ENCODE assay signal across 19 cellular contexts in genomic region chr12:75194250-75194649, GRCh38. TPM values are rescaled to one million over a fixed set of nuclear protein-coding genes. Genes with fewer than 3 reads are reported as not detected.
A peak's percentile ranks its signal among the peaks of the same experiment; 100 is the strongest.
DNase-seq lines count a peak whose midpoint lies in the region; ATAC-seq and TF ChIP-seq lines count a peak whose summit lies in the region.
"Had no signal": no experiment of that assay in that cellular context is flagged by ENCODE, and none has a peak within 500 bp of the region (broad histone marks: within the 10 kb centered on the region; RNA-seq: fewer than 3 reads in every experiment).

No MANE protein-coding gene starts in this region.

- H3K4me1 Mint-ChIP-seq in MCF 10A (ENCODE audit: insufficient read depth, unreplicated experiment) = peaks cover 38% of the 10 kb centered on the region
- H3K4me1 Mint-ChIP-seq: B cell had no signal

- TF ChIP-seq CTCF in MCF 10A (IDR thresholded peaks at IDR 0.05; ENCODE audit: unreplicated experiment) = no peak
- no peak for TF ChIP-seq CTCF in breast epithelium (IDR thresholded peaks at IDR 0.05)
- no peak for TF ChIP-seq CTCF in epithelial cell of esophagus (IDR thresholded peaks at IDR 0.05; ENCODE audit: insufficient read depth, low read depth, low read length, missing control alignments)
- no peak for TF ChIP-seq CTCF in body of pancreas (IDR thresholded peaks at IDR 0.05)

- no peak overlapping the region for H3K4me3 Mint-ChIP-seq in MCF 10A (ENCODE audit: unreplicated experiment)
- H3K4me3 Mint-ChIP-seq: B cell; CD4-positive, alpha-beta T cell; CD8-positive, alpha-beta T cell had no signal

- H3K9me3 Mint-ChIP-seq in MCF 10A (ENCODE audit: unreplicated experiment) = no peaks in the 10 kb centered on the region
- H3K9me3 Mint-ChIP-seq: CD4-positive, alpha-beta T cell; CD8-positive, alpha-beta T cell had no signal

- no peaks in the 10 kb centered on the region for H3K36me3 Mint-ChIP-seq in MCF 10A (ENCODE audit: insufficient read depth, unreplicated experiment)
- H3K36me3 Mint-ChIP-seq: CD8-positive, alpha-beta T cell had no signal

- no TSS peak for BruUV-seq in MCF 10A (replicated peaks; lab: Mats Ljungman, UMichigan)

- H3K27me3 ChIP-seq in breast epithelium (no peaks in the 10 kb centered on the region), body of pancreas (no peaks in the 10 kb centered on the region)
- H3K27me3 ChIP-seq: BLaER1 treated with 17β-estradiol and CSF1 and Interleukin-3, amounts not matched to agents 10 nM and 100 nM had no signal

- no peak overlapping the region for H3K4me3 ChIP-seq in breast epithelium
- no peak overlapping the region for H3K4me3 ChIP-seq in epithelial cell of esophagus (ENCODE audit: low read length)
- no peak overlapping the region for H3K4me3 ChIP-seq in body of pancreas
- H3K4me3 ChIP-seq: A549; BLaER1 treated with 17β-estradiol and CSF1 and Interleukin-3, amounts not matched to agents 10 nM and 100 nM; GM12878 had no signal

- H3K27ac Mint-ChIP-seq in MCF 10A (ENCODE audit: low read depth, unreplicated experiment) = peak overlapping the region; percentile 42
- H3K27ac Mint-ChIP-seq: B cell; CD4-positive, alpha-beta T cell; CD8-positive, alpha-beta T cell had no signal

- no peak for DNase-seq in MCF 10A (ENCODE audit: unreplicated experiment)
- DNase-seq in breast epithelium (ENCODE audit: low spot score in 2 of 2) = no peak
- DNase-seq in epithelial cell of esophagus (ENCODE audit: low read depth) = peak; percentile 59
- DNase-seq in body of pancreas = no peak
- no peak for DNase-seq in activated effector memory CD4-positive, alpha-beta T cell treated with anti-CD3 and anti-CD28 coated beads, Interleukin-2, amount 50 U/mL, for 16 hours
- DNase-seq: AML-193; Caco-2; Calu3; CD4-positive, alpha-beta T cell; CD8-positive, alpha-beta T cell; DMS79 treated with DMSO at 0.1 percent for 48 hours; GF-D8 had no signal

- no peaks in the 10 kb centered on the region for H3K9me3 ChIP-seq in breast epithelium
- no peaks in the 10 kb centered on the region for H3K9me3 ChIP-seq in body of pancreas
- H3K9me3 ChIP-seq: A549; BLaER1 treated with 17β-estradiol and CSF1 and Interleukin-3, amounts not matched to agents 10 nM and 100 nM; Caco-2 had no signal

- TF ChIP-seq POLR2A in breast epithelium (IDR thresholded peaks at IDR 0.05) (no peak), body of pancreas (IDR thresholded peaks at IDR 0.05) (no peak)

- H3K27ac ChIP-seq in breast epithelium (no peak overlapping the region), body of pancreas (no peak overlapping the region)
- H3K27ac ChIP-seq: 22Rv1; A549; BLaER1 treated with 17β-estradiol and CSF1 and Interleukin-3, amounts not matched to agents 10 nM and 100 nM; C4-2B had no signal

- no peaks in the 10 kb centered on the region for H3K4me1 ChIP-seq in breast epithelium
- no peaks in the 10 kb centered on the region for H3K4me1 ChIP-seq in body of pancreas
- H3K4me1 ChIP-seq: A549; BLaER1 treated with 17β-estradiol and CSF1 and Interleukin-3, amounts not matched to agents 10 nM and 100 nM; Caco-2 had no signal

- no peaks in the 10 kb centered on the region for H3K36me3 ChIP-seq in breast epithelium
- H3K36me3 ChIP-seq in body of pancreas (replicated peaks in 1 of 2; ENCODE audit: insufficient read depth in 1 of 2, low read depth in 2 of 2) = no peaks in the 10 kb centered on the region
- H3K36me3 ChIP-seq: BLaER1 treated with 17β-estradiol and CSF1 and Interleukin-3, amounts not matched to agents 10 nM and 100 nM had no signal

- CTCF ChIA-PET in MCF 10A (lab: Yijun Ruan, JAX) = no interaction called here

- POLR2A ChIA-PET in MCF 10A (lab: Yijun Ruan, JAX) = interaction anchor here (0.7 kb wide), 1 partner anchor 1070 kb away, joined by 3 read pairs; no protein-coding TSS in a partner anchor

- no peak for ATAC-seq in body of pancreas
- ATAC-seq: A549; CD8-positive, alpha-beta T cell; GM12878 had no signal

- WGBS in body of pancreas, 2 donors = 51 to 55% methylated on average over 3 of the region's 3 CpGs

- intact Hi-C loops in MCF 10A (cut with micrococcal nuclease) = no loop called here
- intact Hi-C loops in breast epithelium (cut with DNase I; ENCODE audit: low total_unique reads) = no loop called here
- intact Hi-C loops in body of pancreas (cut with DNase I) = no loop called here

- no peaks in the 10 kb centered on the region for H3K27me3 Mint-ChIP-seq in MCF 10A (ENCODE audit: insufficient read depth, unreplicated experiment)
- H3K27me3 Mint-ChIP-seq: B cell had no signal

RNA-seq across cellular contexts. Expression of gene KCNC2, which starts 15.4 kb away (rescaled TPM):
- not detected in 2 replicates for total RNA-seq in MCF 10A (2022)
- total RNA-seq in breast epithelium = 1 to 10 TPM in 1 of 3 donors, under 1 TPM in 1, not detected in 1; 0.29 to 1.3 TPM
- total RNA-seq in body of pancreas = under 1 TPM in 1 of 2 donors, not detected in 1; 0.26 TPM
- total RNA-seq: A172; B cell; Caco-2; Calu3; CD4-positive, alpha-beta T cell; CD8-positive, alpha-beta T cell; GM12878 had no signal
